12 cellular contexts compared by ENCODE assay signal in genomic region chr3:133591271-133591742, GRCh38. TPM values are rescaled to one million over a fixed set of nuclear protein-coding genes. Genes with fewer than 3 reads are reported as not detected.
DNase-seq lines count a peak whose midpoint lies in the region; ATAC-seq and TF ChIP-seq lines count a peak whose summit lies in the region.
"Had no signal": no experiment of that assay in that cellular context is flagged by ENCODE, and none has a peak within 500 bp of the region (broad histone marks: within the 10 kb centered on the region; RNA-seq: fewer than 3 reads in every experiment).

No MANE protein-coding gene starts in this region.

- dilution Hi-C loops in mammary epithelial cell (cut with HindIII; ENCODE audit: low sequenced_read_pairs), result no loop called here

- H3K4me2 ChIP-seq in mammary epithelial cell (ENCODE audit: insufficient read depth, low read depth, low read length), result no peak overlapping the region

- no TSS peak for BruUV-seq in mammary epithelial cell (replicated peaks; lab: Mats Ljungman, UMichigan)

- H3K27me3 ChIP-seq in CD8-positive, alpha-beta T cell (ENCODE audit: insufficient read depth, low read length), result no peaks in the 10 kb centered on the region
- H3K27me3 ChIP-seq in mammary epithelial cell (ENCODE audit: insufficient read depth, low read length) (no peaks in the 10 kb centered on the region), ovary (no peaks in the 10 kb centered on the region)

- H4K20me1 ChIP-seq in mammary epithelial cell (ENCODE audit: insufficient read depth, low read length), result no peaks in the 10 kb centered on the region

- no peak for TF ChIP-seq CTCF in CD8-positive, alpha-beta T cell (IDR thresholded peaks at IDR 0.05)
- TF ChIP-seq CTCF in mammary epithelial cell (conservative IDR thresholded peaks at IDR 0.05 in 1 of 2, IDR thresholded peaks at IDR 0.05 in 1 of 2; ENCODE audit: extremely low read depth in 1 of 2, insufficient read depth in 1 of 2, low read depth in 1 of 2, low read length in 2 of 2) (no peak), ovary (IDR thresholded peaks at IDR 0.05) (no peak)

- TF ChIP-seq EP300 in ovary (IDR thresholded peaks at IDR 0.05), result no peak

- no peak for ATAC-seq in CD8-positive, alpha-beta T cell
- ATAC-seq in HG03280 (IDR thresholded peaks at IDR 0.05; ENCODE audit: unreplicated experiment), result no peak
- ATAC-seq: activated T-cell treated with anti-CD3 and anti-CD28 coated beads, Interleukin-2, amount 50 U/mL, for 4 hours had no signal

- no peaks in the 10 kb centered on the region for H3K9me3 Mint-ChIP-seq in CD8-positive, alpha-beta T cell
- H3K9me3 Mint-ChIP-seq: activated T-cell treated with anti-CD3 and anti-CD28 coated beads, Interleukin-2, amount 50 U/mL, for 4 hours had no signal

- H3K36me3 Mint-ChIP-seq in CD8-positive, alpha-beta T cell, result peaks cover 37% of the 10 kb centered on the region

- no peak for TF ChIP-seq POLR2A in ovary (IDR thresholded peaks at IDR 0.05)

- 67% methylated on average over 3 of the region's 3 CpGs for WGBS in mammary epithelial cell (ENCODE audit: low coverage, missing lambda C conversion rate)
- WGBS in mesodermal cell (ENCODE audit: insufficient coverage in 2 of 2), 2 experiments, result 82 to 100% methylated on average over 1 to 2 of the region's 3 CpGs
- WGBS in ovary, 3 donors, result 82 to 93% (median 87%) methylated on average over 3 of the region's 3 CpGs

- CTCF ChIA-PET in CD8-positive, alpha-beta T cell (lab: Charles Lee), result no interaction called here
- CTCF ChIA-PET in mammary epithelial cell (lab: Charles Lee; ENCODE audit: low non-redundant PET), result no interaction called here

- no peak overlapping the region for H3K27ac ChIP-seq in CD8-positive, alpha-beta T cell (ENCODE audit: low read depth, low read length)
- H3K27ac ChIP-seq in mammary epithelial cell (ENCODE audit: insufficient read depth, low read depth, low read length) (no peak overlapping the region), mesodermal cell (ENCODE audit: low read depth, low read length, severe bottlenecking) (peak overlapping the region; percentile 81), ovary (no peak overlapping the region)

- POLR2A ChIA-PET in CD8-positive, alpha-beta T cell (lab: Charles Lee), result interaction anchor here (0.6 kb wide), 1 partner anchor 1076 kb away, joined by 3 read pairs; no protein-coding TSS in a partner anchor

- H3K36me3 ChIP-seq in CD8-positive, alpha-beta T cell (ENCODE audit: insufficient read depth, low read length), result peaks cover 10% of the 10 kb centered on the region
- H3K36me3 ChIP-seq in mammary epithelial cell (ENCODE audit: insufficient read depth, low read length), result peaks cover 30% of the 10 kb centered on the region
- H3K36me3 ChIP-seq in mesodermal cell (ENCODE audit: control insufficient read depth, insufficient read depth, low read length), result peaks cover 37% of the 10 kb centered on the region
- no peaks in the 10 kb centered on the region for H3K36me3 ChIP-seq in ovary

- no peaks in the 10 kb centered on the region for H3K9me3 ChIP-seq in CD8-positive, alpha-beta T cell (ENCODE audit: low read length)
- H3K9me3 ChIP-seq in mammary epithelial cell (replicated peaks; ENCODE audit: insufficient read depth, low read length) (no peaks in the 10 kb centered on the region), mesodermal cell (ENCODE audit: control insufficient read depth, low read length) (no peaks in the 10 kb centered on the region), ovary (no peaks in the 10 kb centered on the region)

- H3K4me3 ChIP-seq in CD8-positive, alpha-beta T cell (ENCODE audit: low read depth, low read length), result no peak overlapping the region
- H3K4me3 ChIP-seq in mammary epithelial cell (replicated peaks in 1 of 3; ENCODE audit: insufficient read depth in 1 of 3, low read depth in 2 of 3, low read length in 3 of 3) (no peak overlapping the region), mesodermal cell (ENCODE audit: extremely low read depth, insufficient read depth, low read length, poor library complexity, severe bottlenecking) (no peak overlapping the region), ovary (no peak overlapping the region)

- H3K27ac Mint-ChIP-seq in CD8-positive, alpha-beta T cell, result peak overlapping the region; percentile 75

- no peak overlapping the region for H2AFZ ChIP-seq in mammary epithelial cell (ENCODE audit: low read depth, low read length)

- H3K9ac ChIP-seq in mammary epithelial cell (ENCODE audit: insufficient read depth, low read length), result no peak overlapping the region

- no peak overlapping the region for H3K4me3 Mint-ChIP-seq in CD8-positive, alpha-beta T cell
- H3K4me3 Mint-ChIP-seq: activated T-cell treated with anti-CD3 and anti-CD28 coated beads, Interleukin-2, amount 50 U/mL, for 4 hours had no signal

- in situ Hi-C loops in mammary epithelial cell (cut with MboI; ENCODE audit: low sequenced_read_pairs in 2 of 2), result loop anchor here in 1 of 2 donors (25.0 kb wide), 1 partner anchor 879 kb away; the partner anchor contains the start of gene NPHP3

- H3K79me2 ChIP-seq in mammary epithelial cell (ENCODE audit: insufficient read depth, low read length), result peaks cover 31% of the 10 kb centered on the region

- no peaks in the 10 kb centered on the region for H3K4me1 ChIP-seq in CD8-positive, alpha-beta T cell (ENCODE audit: insufficient read depth, low read length)
- H3K4me1 ChIP-seq in mammary epithelial cell (ENCODE audit: insufficient read depth, low read length) (peaks cover 41% of the 10 kb centered on the region), mesodermal cell (ENCODE audit: control insufficient read depth, insufficient read depth, low read length, poor library complexity, severe bottlenecking) (peaks cover 8% of the 10 kb centered on the region), ovary (ENCODE audit: insufficient read depth) (no peaks in the 10 kb centered on the region)

- peaks cover 34% of the 10 kb centered on the region for H3K4me1 Mint-ChIP-seq in CD8-positive, alpha-beta T cell (ENCODE audit: low read depth)

- H3K27me3 Mint-ChIP-seq in CD8-positive, alpha-beta T cell (ENCODE audit: low read depth), result no peaks in the 10 kb centered on the region

- intact Hi-C loops in CD8-positive, alpha-beta T cell (cut with DNase I, micrococcal nuclease), result no loop called here
- intact Hi-C loops in mammary epithelial cell (cut with micrococcal nuclease) (loop anchor here (5.0 kb wide), 1 partner anchor 231 kb away; no protein-coding TSS in a partner anchor), ovary (cut with DNase I) (no loop called here)

- DNase-seq in CD8-positive, alpha-beta T cell, result no peak
- DNase-seq in HT1080 (ENCODE audit: low read depth) (peak; percentile 90), mammary epithelial cell (peak; percentile 20), midbrain (lab: John Stamatoyannopoulos, UW) (no peak), DMS53 (lab: John Stamatoyannopoulos, UW) (no peak), ovary (no peak)
- DNase-seq: activated T-cell treated with anti-CD3 and anti-CD28 coated beads, Interleukin-2, amount 50 U/mL, for 4 hours; central memory CD4-positive, alpha-beta T cell; NCI-H2029; retina had no signal

RNA-seq across cellular contexts. Expression of gene CDV3, which starts 17.8 kb away (rescaled TPM):
- 100 to 1,000 TPM; 296 to 307 TPM for total RNA-seq in CD8-positive, alpha-beta T cell
- total RNA-seq in HT1080 (2014; rRNA removed; shearing (Covaris generic)), result 224 and 227 TPM in 2 replicates
- polyA plus RNA-seq in HT1080 (2015; cell fraction: cytosol; rRNA removed), result 187 and 235 TPM in 2 replicates
- 142 and 154 TPM in 2 replicates for polyA plus RNA-seq in HT1080 (2015; cell fraction: nucleus; rRNA removed)
- total RNA-seq in mammary epithelial cell (100 to 1,000 TPM; 121 to 199 TPM), ovary (100 to 1,000 TPM in 5 of 7 donors, 10 to 100 TPM in 2; 65.5 to 151 (median 134) TPM)
- polyA plus RNA-seq in mammary epithelial cell (61.0 TPM), ovary (100 to 1,000 TPM in 1 of 2 donors, 10 to 100 TPM in 1; 51.3 to 168 TPM)
- 80.9 TPM for polyA minus RNA-seq in mammary epithelial cell
- polyA plus RNA-seq in mesodermal cell (2013, experiment 1 of 2), result 109 TPM
- 117 TPM for polyA plus RNA-seq in mesodermal cell (2013, experiment 2 of 2)

Comparison
In these comparisons a context has a peak if more than half of its experiments do, and no peak if none do; other contexts are left out.
1. DNase-seq: peak in HT1080 (single experiment) and mammary epithelial cell (single experiment); none in CD8-positive, alpha-beta T cell (0 of 7), midbrain (single experiment), DMS53 (single experiment) and ovary (0 of 5).